25 cellular contexts compared by ENCODE assay signal in the genomic region with DNA sequence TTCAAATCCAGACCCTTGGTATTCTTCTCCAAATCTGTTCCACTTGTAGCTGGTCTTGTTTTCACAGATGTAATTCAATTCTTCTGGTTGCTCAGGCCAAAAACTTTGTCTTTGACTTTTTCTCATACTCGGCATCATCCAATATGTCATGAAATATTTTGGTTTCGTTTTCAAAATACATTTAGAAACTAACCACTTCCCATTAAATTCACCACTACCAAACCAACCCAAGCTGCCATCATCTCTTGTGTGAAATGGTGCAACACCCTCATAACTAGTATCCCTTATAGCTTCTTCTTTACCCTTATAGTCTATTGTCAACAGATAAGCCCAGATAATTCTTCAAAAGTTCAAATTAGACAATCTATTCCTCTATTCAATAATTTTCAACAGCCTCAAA.
"Had no signal": no experiment of that assay in that cellular context is flagged by ENCODE, and none has a peak within 500 bp of the region (broad histone marks: within the 10 kb centered on the region; RNA-seq: fewer than 3 reads in every experiment).

No MANE protein-coding gene starts in this region.

- H3K4me1 Mint-ChIP-seq: activated B cell treated with CpG ODN at 0.5 μM for 24 hours, nephron had no signal

- H3K36me3 ChIP-seq: gastrocnemius medialis, left ventricle myocardium inferior, transverse colon had no signal

- H2AFZ ChIP-seq: hepatocyte had no signal

- H3K27ac ChIP-seq: dorsolateral prefrontal cortex, gastrocnemius medialis, hepatocyte, left ventricle myocardium inferior, skin epidermis, testis, transverse colon had no signal

- H3K27me3 ChIP-seq: gastrocnemius medialis, hepatocyte, testis, transverse colon had no signal

- H3K4me3 ChIP-seq: dorsolateral prefrontal cortex, gastrocnemius medialis, hepatocyte, left ventricle myocardium inferior, lung, mucosa of descending colon, skin epidermis, testis, transverse colon had no signal

- H3K4me1 ChIP-seq: gastrocnemius medialis, left ventricle myocardium inferior, testis, transverse colon had no signal

- H3K36me3 Mint-ChIP-seq: activated naive CD4-positive, alpha-beta T cell treated with anti-CD3 and anti-CD28 coated beads, Interleukin-2, amount 50 U/mL, for 72 hours had no signal

- H3K4me3 Mint-ChIP-seq: activated B cell treated with CpG ODN at 0.5 μM for 24 hours; activated T-cell treated with anti-CD3 and anti-CD28 coated beads, Interleukin-2, amount 50 U/mL, for 72 hours; nephron had no signal

- H3K79me2 ChIP-seq: hepatocyte had no signal

- ATAC-seq: activated naive CD4-positive, alpha-beta T cell treated with anti-CD3 and anti-CD28 coated beads, Interleukin-2, amount 50 U/mL, for 72 hours; activated T-cell treated with anti-CD3 and anti-CD28 coated beads, Interleukin-2, amount 50 U/mL, for 72 hours; gastrocnemius medialis; mucosa of descending colon; sciatic nerve; stimulated activated naive CD8-positive, alpha-beta T cell treated with anti-CD3 and anti-CD28 coated beads, Interleukin-15, Interleukin-2, amounts not matched to agents 100 U/mL and 50 U/mL, for 24 hours had no signal

- H3K4me2 ChIP-seq: hepatocyte had no signal

- H3K27ac Mint-ChIP-seq: activated B cell treated with CpG ODN at 0.5 μM for 24 hours; activated naive CD4-positive, alpha-beta T cell treated with anti-CD3 and anti-CD28 coated beads, Interleukin-2, amount 50 U/mL, for 72 hours; activated T-cell treated with anti-CD3 and anti-CD28 coated beads, Interleukin-2, amount 50 U/mL, for 72 hours; nephron; progenitor cell of endocrine pancreas had no signal

- DNase-seq: activated B cell treated with CpG ODN at 0.5 μM for 24 hours; activated CD4-positive, alpha-beta T cell treated with anti-CD3 and anti-CD28 coated beads, Interleukin-2, amount 50 U/mL, for 4 hours; activated naive CD4-positive, alpha-beta T cell; activated T-cell treated with anti-CD3 and anti-CD28 coated beads for 4 hours; activated T-cell treated with anti-CD3 and anti-CD28 coated beads, Interleukin-2, amount 50 U/mL, for 72 hours; dorsolateral prefrontal cortex; effector memory CD4-positive, alpha-beta T cell; gastrocnemius medialis; glutamatergic neuron; islet precursor cell; left ventricle myocardium inferior; mucosa of descending colon; stimulated activated CD4-positive, alpha-beta T cell treated with anti-CD3 and anti-CD28 coated beads, Interleukin-12 subunit alpha, Interleukin-12 subunit beta, amount 100 ng/mL, for 4 hours; stimulated activated CD4-positive, alpha-beta T cell treated with anti-CD3 and anti-CD28 coated beads, Interleukin-4, amount 100 ng/mL, for 1 hour; stimulated activated naive CD8-positive, alpha-beta T cell treated with anti-CD3 and anti-CD28 coated beads, Interleukin-15, Interleukin-2, amounts not matched to agents 100 U/mL and 50 U/mL, for 24 hours; T-helper 2 cell; testis; transverse colon had no signal

- H3K9me3 ChIP-seq: gastrocnemius medialis, mucosa of descending colon, testis, transverse colon had no signal

- H3K27me3 Mint-ChIP-seq: activated B cell treated with CpG ODN at 0.5 μM for 24 hours, progenitor cell of endocrine pancreas had no signal
